18 cellular contexts compared by ENCODE assay signal in the genomic region with DNA sequence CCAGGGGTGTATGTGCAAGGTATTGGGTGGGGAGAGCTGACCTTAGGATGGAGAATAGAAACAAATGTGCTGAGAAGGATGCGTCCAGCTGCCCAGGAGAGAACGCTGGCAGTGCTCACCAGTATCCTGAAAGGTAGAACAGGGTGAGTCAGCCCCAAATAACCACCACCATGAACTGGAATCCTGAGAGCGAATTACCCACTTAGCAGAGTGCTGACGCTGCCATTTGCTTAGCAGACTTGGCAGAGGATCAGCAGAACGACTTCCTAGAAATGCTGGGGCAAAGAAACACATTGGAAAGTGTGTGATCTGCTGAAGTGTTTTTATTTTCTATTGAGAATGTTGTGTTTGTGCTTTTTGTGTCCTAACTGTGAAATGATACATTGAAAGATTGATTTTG.
DNase-seq lines count a peak whose midpoint lies in the region; ATAC-seq, FAIRE-seq and TF ChIP-seq lines count a peak whose summit lies in the region.
"Had no signal": no experiment of that assay in that cellular context is flagged by ENCODE, and none has a peak within 500 bp of the region (broad histone marks: within the 10 kb centered on the region; RNA-seq: fewer than 3 reads in every experiment).

No MANE protein-coding gene starts in this region.

- H4K91ac ChIP-seq in H9 (ENCODE audit: insufficient read length, low read depth, low read length): no peak overlapping the region

- no peaks in the 10 kb centered on the region for H3K23me2 ChIP-seq in H9 (ENCODE audit: insufficient read length, low read depth, low read length, poor library complexity, severe bottlenecking)

- no peaks in the 10 kb centered on the region for H3K79me2 ChIP-seq in H9 (ENCODE audit: insufficient read depth, low read length)

- H3K4me1 ChIP-seq in left lung (no peaks in the 10 kb centered on the region), H9 (ENCODE audit: insufficient read depth, low read length) (no peaks in the 10 kb centered on the region)

- no peak overlapping the region for H3K4ac ChIP-seq in H9 (ENCODE audit: low read depth, low read length)

- no peaks in the 10 kb centered on the region for H3K79me1 ChIP-seq in H9 (ENCODE audit: insufficient read depth, low read depth, low read length, poor library complexity, severe bottlenecking)

- no peaks in the 10 kb centered on the region for H3K36me3 Mint-ChIP-seq in activated CD4-positive, alpha-beta T cell treated with anti-CD3 and anti-CD28 coated beads, Interleukin-2, amount 10 ng/mL, durations not matched to agents 24 days and 14 days (ENCODE audit: low read depth)
- H3K36me3 Mint-ChIP-seq in H9 (ENCODE audit: insufficient read depth in 1 of 3, low read depth in 3 of 3): no peaks in the 10 kb centered on the region
- H3K36me3 Mint-ChIP-seq: naive thymus-derived CD4-positive, alpha-beta T cell had no signal

- H3K4me1 Mint-ChIP-seq in activated CD4-positive, alpha-beta T cell treated with anti-CD3 and anti-CD28 coated beads, Interleukin-2, amount 10 ng/mL, durations not matched to agents 24 days and 14 days: no peaks in the 10 kb centered on the region
- peaks cover 2% of the 10 kb centered on the region in 2 experiments; a peak in 2 of 4 replicates for H3K4me1 Mint-ChIP-seq in H9
- H3K4me1 Mint-ChIP-seq: naive thymus-derived CD4-positive, alpha-beta T cell had no signal

- no peak overlapping the region for H2BK5ac ChIP-seq in H9 (ENCODE audit: insufficient read length, low read length)

- no peak overlapping the region for H3K14ac ChIP-seq in H9 (ENCODE audit: insufficient read depth, low read length)

- no peak for FAIRE-seq in urothelium cell line (lab: Jason Lieb, UNC)
- FAIRE-seq: A204.1 had no signal

- H3K4me3 Mint-ChIP-seq in activated CD4-positive, alpha-beta T cell treated with anti-CD3 and anti-CD28 coated beads, Interleukin-2, amount 10 ng/mL, durations not matched to agents 24 days and 14 days: no peak overlapping the region
- no peak overlapping the region for H3K4me3 Mint-ChIP-seq in H9
- H3K4me3 Mint-ChIP-seq: naive thymus-derived CD4-positive, alpha-beta T cell had no signal

- no peak overlapping the region for H2BK12ac ChIP-seq in H9 (ENCODE audit: insufficient read length, low read depth, low read length)

- no peak overlapping the region for H2AFZ ChIP-seq in H9 (ENCODE audit: low read length)

- no peak overlapping the region for H2BK20ac ChIP-seq in H9 (ENCODE audit: low read depth, low read length, poor library complexity, severe bottlenecking)

- H3K4me3 ChIP-seq in SK-N-MC (no peak overlapping the region), left lung (no peak overlapping the region)
- H3K4me3 ChIP-seq: cardiac muscle cell, dorsolateral prefrontal cortex, tibial nerve had no signal

- H3K9me3 ChIP-seq in SK-N-MC (ENCODE audit: low read depth, low read length) (no peaks in the 10 kb centered on the region), left lung (no peaks in the 10 kb centered on the region), H9 (ENCODE audit: control insufficient read depth, low read depth, low read length) (no peaks in the 10 kb centered on the region)
- H3K9me3 ChIP-seq: tibial nerve had no signal

- no peak overlapping the region for H2AK5ac ChIP-seq in H9 (ENCODE audit: insufficient read length, low read length)

- TF ChIP-seq CTCF in left lung (IDR thresholded peaks at IDR 0.05): no peak
- TF ChIP-seq CTCF in H9 (conservative IDR thresholded peaks at IDR 0.05): no peak

- H3K56ac ChIP-seq in H9 (ENCODE audit: insufficient read length, low read depth, low read length): no peak overlapping the region

- H3K36me3 ChIP-seq in SK-N-MC (ENCODE audit: insufficient read depth, low read length) (no peaks in the 10 kb centered on the region), left lung (no peaks in the 10 kb centered on the region)
- H3K36me3 ChIP-seq: cardiac muscle cell, tibial nerve had no signal

- intact Hi-C loops in activated CD4-positive, alpha-beta T cell treated with anti-CD3 and anti-CD28 coated beads, Interleukin-2, amount 10 ng/mL, durations not matched to agents 24 days and 14 days (cut with micrococcal nuclease): no loop called here
- intact Hi-C loops in left lung (cut with DNase I): no loop called here

- H3K27me3 ChIP-seq in left lung (peaks cover 0 to 16% of the 10 kb centered on the region in 2 donors), H9 (ENCODE audit: insufficient read depth, low read length) (no peaks in the 10 kb centered on the region)
- H3K27me3 ChIP-seq: cardiac muscle cell, tibial nerve had no signal

- H3K9me3 Mint-ChIP-seq in activated CD4-positive, alpha-beta T cell treated with anti-CD3 and anti-CD28 coated beads, Interleukin-2, amount 10 ng/mL, durations not matched to agents 24 days and 14 days: no peaks in the 10 kb centered on the region
- H3K9me3 Mint-ChIP-seq in H9: no peaks in the 10 kb centered on the region; a peak in 1 of 5 replicates

- no peak overlapping the region for H3K18ac ChIP-seq in H9 (ENCODE audit: insufficient read length, low read depth, low read length)

- no peak overlapping the region for H3K9ac ChIP-seq in SK-N-MC (ENCODE audit: insufficient read length)
- H3K9ac ChIP-seq in H9 (ENCODE audit: extremely low read depth, insufficient read length, low read length): no peak overlapping the region

- H2BK120ac ChIP-seq in H9 (ENCODE audit: low read depth, low read length, poor library complexity, severe bottlenecking): no peak overlapping the region

- WGBS in H9 (ENCODE audit: extremely low coverage, insufficient read length, low lambda C conversion rate): no CpG with 5 or more reads among the region's 5 CpGs

- no peak overlapping the region for H4K8ac ChIP-seq in H9 (replicated peaks; ENCODE audit: insufficient read length, low read depth, low read length)

- H3K23ac ChIP-seq in H9 (ENCODE audit: insufficient read length, low read depth, low read length): no peak overlapping the region

- DNase-seq in activated CD4-positive, alpha-beta T cell treated with anti-CD3 and anti-CD28 coated beads, Interleukin-2, amount 10 ng/mL, durations not matched to agents 24 days and 14 days: peak; percentile 37
- DNase-seq in activated CD4-positive, alpha-beta T cell treated with anti-CD3 and anti-CD28 coated beads, Interleukin-2, amount 50 U/mL, for 4 hours: no peak
- DNase-seq in SK-N-MC (ENCODE audit: low read depth, low spot score): peak; percentile 6
- no peak for DNase-seq in left lung
- peak; percentile 52 for DNase-seq in urothelium cell line (ENCODE audit: low spot score)
- no peak for DNase-seq in H9
- DNase-seq: naive thymus-derived CD4-positive, alpha-beta T cell; NCI-H2029; NCI-H524 treated with DMSO at 0.1 percent for 48 hours; T-helper 9 cell had no signal

- H3K27ac ChIP-seq in SK-N-MC (no peak overlapping the region), left lung (no peak overlapping the region), H9 (ENCODE audit: insufficient read length, low read depth, low read length) (no peak overlapping the region)
- H3K27ac ChIP-seq: C4-2B, cardiac muscle cell, tibial nerve had no signal

- no peak overlapping the region for H2BK15ac ChIP-seq in H9 (ENCODE audit: low read depth, low read length)

- no peak overlapping the region for H3T11ph ChIP-seq in H9 (ENCODE audit: low read length)

- peaks cover 5% of the 10 kb centered on the region for H3K27me3 Mint-ChIP-seq in activated CD4-positive, alpha-beta T cell treated with anti-CD3 and anti-CD28 coated beads, Interleukin-2, amount 10 ng/mL, durations not matched to agents 24 days and 14 days
- H3K27me3 Mint-ChIP-seq in H9 (ENCODE audit: low read depth): peaks cover 8% of the 10 kb centered on the region

- H3K27ac Mint-ChIP-seq in activated CD4-positive, alpha-beta T cell treated with anti-CD3 and anti-CD28 coated beads, Interleukin-2, amount 10 ng/mL, durations not matched to agents 24 days and 14 days: no peak overlapping the region
- H3K27ac Mint-ChIP-seq in H9: no peak overlapping the region
- H3K27ac Mint-ChIP-seq: naive thymus-derived CD4-positive, alpha-beta T cell had no signal

- no peak overlapping the region for H3K4me2 ChIP-seq in H9 (ENCODE audit: insufficient read depth, insufficient read length, low read length)

- no peak overlapping the region for H4K5ac ChIP-seq in H9 (ENCODE audit: insufficient read length, low read depth, low read length)

- H4K20me1 ChIP-seq in H9 (ENCODE audit: control insufficient read depth, insufficient read depth, insufficient read length): no peaks in the 10 kb centered on the region

- peak; percentile 90 for ATAC-seq in left lung
- ATAC-seq in HG03439 (IDR thresholded peaks at IDR 0.05; ENCODE audit: unreplicated experiment): no peak
- ATAC-seq in HG03354 (IDR thresholded peaks at IDR 0.05; ENCODE audit: poor library complexity, severe bottlenecking, unreplicated experiment): no peak
- ATAC-seq: activated CD4-positive, CD25-positive, alpha-beta regulatory T cell treated with anti-CD3 and anti-CD28 coated beads, Interleukin-2, amount 50 U/mL, for 24 hours; naive thymus-derived CD4-positive, alpha-beta T cell had no signal

Comparison
In these comparisons a context has a peak if more than half of its experiments do, and no peak if none do; other contexts are left out.
1. DNase-seq: peak in activated CD4-positive, alpha-beta T cell treated with anti-CD3 and anti-CD28 coated beads, Interleukin-2, amount 10 ng/mL, durations not matched to agents 24 days and 14 days (single experiment), SK-N-MC (single experiment) and urothelium cell line (single experiment); none in activated CD4-positive, alpha-beta T cell treated with anti-CD3 and anti-CD28 coated beads, Interleukin-2, amount 50 U/mL, for 4 hours (0 of 2), left lung (0 of 2) and H9 (single experiment).